Comparison of ENCODE assay signal across 13 cellular contexts in genomic region chr5:72637058-72637457, GRCh38.
"Had no signal": no experiment of that assay in that cellular context is flagged by ENCODE, and none has a peak within 500 bp of the region (broad histone marks: within the 10 kb centered on the region; RNA-seq: fewer than 3 reads in every experiment).

No MANE protein-coding gene starts in this region.

- H3K9me3 ChIP-seq: colonic mucosa, esophagus muscularis mucosa, esophagus squamous epithelium, gastrocnemius medialis, gastroesophageal sphincter, heart left ventricle, heart right ventricle had no signal

- ATAC-seq: effector memory CD8-positive, alpha-beta T cell; esophagus mucosa; foreskin keratinocyte; gastrocnemius medialis; gastroesophageal sphincter; heart left ventricle; heart right ventricle had no signal

- H3K36me3 ChIP-seq: colonic mucosa, esophagus muscularis mucosa, esophagus squamous epithelium, gastrocnemius medialis, gastroesophageal sphincter, heart left ventricle, heart right ventricle had no signal

- H3K4me3 ChIP-seq: colonic mucosa, coronary artery, dorsolateral prefrontal cortex, esophagus muscularis mucosa, esophagus squamous epithelium, gastrocnemius medialis, gastroesophageal sphincter, heart left ventricle, heart right ventricle had no signal

- H3K4me1 ChIP-seq: colonic mucosa, esophagus squamous epithelium, foreskin keratinocyte, heart left ventricle, heart right ventricle had no signal

- H3K27ac ChIP-seq: colonic mucosa, coronary artery, dorsolateral prefrontal cortex, epithelial cell of prostate, esophagus muscularis mucosa, esophagus squamous epithelium, foreskin keratinocyte, gastrocnemius medialis, gastroesophageal sphincter, heart left ventricle, heart right ventricle had no signal
